1 cellular context compared by ENCODE assay signal in genomic region chr21:43728467-43729390, GRCh38.
TF ChIP-seq lines count a peak whose summit lies in the region.

No MANE protein-coding gene starts in this region.

TF ChIP-seq in K562, 482 proteins besides CTCF, POLR2A, EP300 and RAD21 (continued from another document and continues in another):
- TF ChIP-seq NR1H2 (CRISPR knock-in tag; IDR thresholded peaks at IDR 0.05) (0 out of 2 replicates have a peak, but pooled peaks have one; percentile 80), ELF4 (CRISPR knock-in tag; IDR thresholded peaks at IDR 0.05) (peak; percentile 6; the same call in 1 of the 2 replicates), SFPQ (IDR thresholded peaks at IDR 0.05; ENCODE audit: low read depth, low read length) (no peak), MEIS2 (IDR thresholded peaks at IDR 0.05; ENCODE audit: partially characterized antibody) (peak; percentile 80), SP1 (CRISPR knock-in tag; IDR thresholded peaks at IDR 0.05) (peak; percentile 98), C11orf30 (IDR thresholded peaks at IDR 0.05; ENCODE audit: low read depth) (peak; percentile 84), PTRF (tag; IDR thresholded peaks at IDR 0.05) (no peak), ZNF780A (CRISPR knock-in tag; IDR thresholded peaks at IDR 0.05) (no peak), PHB2 (IDR thresholded peaks at IDR 0.05; ENCODE audit: low read depth) (no peak), SREBF1 (IDR thresholded peaks at IDR 0.05; ENCODE audit: borderline replicate concordance, low read depth, low read length) (peak; percentile 90; the same call in 1 of the 2 replicates), TGIF2 (CRISPR knock-in tag; IDR thresholded peaks at IDR 0.05) (no peak), ZNF583 (CRISPR knock-in tag; IDR thresholded peaks at IDR 0.05) (peak; percentile 57; the same call in 1 of the 2 replicates), RERE (CRISPR knock-in tag; IDR thresholded peaks at IDR 0.05; ENCODE audit: borderline replicate concordance) (no peak), ZNF384 (IDR thresholded peaks at IDR 0.05; ENCODE audit: low read depth, low read length) (peak; percentile 36), TSHZ1 (CRISPR knock-in tag; IDR thresholded peaks at IDR 0.05) (no peak), HDAC6 (IDR thresholded peaks at IDR 0.05; ENCODE audit: low read depth, low read length) (no peak), CBX2 (IDR thresholded peaks at IDR 0.05; ENCODE audit: insufficient read depth, low read length, poor library complexity, severe bottlenecking) (no peak), COPS2 (conservative IDR thresholded peaks at IDR 0.05) (no peak), KLF13 (tag; IDR thresholded peaks at IDR 0.05; ENCODE audit: borderline replicate concordance, low read depth) (peak; percentile 84; the same call in 1 of the 2 replicates), CREB3L1 (IDR thresholded peaks at IDR 0.05; ENCODE audit: borderline replicate concordance, low read depth) (peak; percentile 88), SNRNP70 (optimal IDR thresholded peaks at IDR 0.05; ENCODE audit: low read depth, low read length) (no peak), ZBTB1 (CRISPR knock-in tag; IDR thresholded peaks at IDR 0.05; ENCODE audit: borderline replicate concordance, low read depth) (peak; percentile 87; the same call in 1 of the 2 replicates), CHD7 (IDR thresholded peaks at IDR 0.05; ENCODE audit: low read depth, low read length) (peak; percentile 79), TAF15 (IDR thresholded peaks at IDR 0.05; ENCODE audit: low read depth, low read length) (no peak), EWSR1 (IDR thresholded peaks at IDR 0.05; ENCODE audit: borderline replicate concordance, low read depth, partially characterized antibody) (no peak), PHF20 (IDR thresholded peaks at IDR 0.05; ENCODE audit: partially characterized antibody) (peak; percentile 87), FUS (optimal IDR thresholded peaks at IDR 0.05; ENCODE audit: low read depth, low read length) (no peak), ZNF717 (CRISPR knock-in tag; IDR thresholded peaks at IDR 0.05) (no peak), RBM17 (IDR thresholded peaks at IDR 0.05; ENCODE audit: borderline replicate concordance, low read depth, low read length) (no peak), YBX1 (IDR thresholded peaks at IDR 0.05) (no peak), TBP (optimal IDR thresholded peaks at IDR 0.05; ENCODE audit: low read depth, low read length) (peak; percentile 83)
